8 cellular contexts compared by ENCODE assay signal in genomic region chr1:175208773-175209492, GRCh38. TPM values are rescaled to one million over a fixed set of nuclear protein-coding genes. Genes with fewer than 3 reads are reported as not detected.
DNase-seq lines count a peak whose midpoint lies in the region; ATAC-seq and TF ChIP-seq lines count a peak whose summit lies in the region.

No MANE protein-coding gene starts in this region.

- H3K9me3 ChIP-seq in colonic mucosa: no peaks in the 10 kb centered on the region

- no peaks in the 10 kb centered on the region for H3K27me3 ChIP-seq in colonic mucosa

- no peak for TF ChIP-seq CTCF in colonic mucosa (IDR thresholded peaks at IDR 0.05)

- H3K4me1 ChIP-seq in colonic mucosa: no peaks in the 10 kb centered on the region

- TF ChIP-seq POLR2A in Raji (IDR thresholded peaks at IDR 0.05; ENCODE audit: insufficient read depth, low read depth, low read length): peak; percentile 50; the same call in 1 of the 2 replicates

- intact Hi-C loops in left cardiac atrium (cut with DNase I) (no loop called here), Right ventricle myocardium superior (cut with DNase I) (no loop called here), colonic mucosa (cut with DNase I) (no loop called here)

- no peak overlapping the region for H3K4me3 ChIP-seq in colonic mucosa

- H3K27ac ChIP-seq in colonic mucosa: peak overlapping the region; percentile 57

- no peaks in the 10 kb centered on the region for H3K36me3 ChIP-seq in colonic mucosa

- ATAC-seq in left cardiac atrium: peak; percentile 17 to 63
- ATAC-seq in Right ventricle myocardium superior (ENCODE audit: poor library complexity): no peak
- peak; percentile 76 for ATAC-seq in HG03060 (IDR thresholded peaks at IDR 0.05; ENCODE audit: low read depth, unreplicated experiment)

- H3K9ac ChIP-seq in colonic mucosa (ENCODE audit: low read depth in 2 of 2, low read length in 2 of 2): no peak overlapping the region

- DNase-seq in left cardiac atrium (no peak), Right ventricle myocardium superior (no peak), colonic mucosa (no peak), NCI-H524 treated with DMSO at 0.1 percent for 48 hours (lab: John Stamatoyannopoulos, UW) (no peak), HK-2 (ENCODE audit: unreplicated experiment) (no peak), NCI-H526 (lab: John Stamatoyannopoulos, UW) (no peak)

RNA-seq across cellular contexts. Expression of gene KIAA0040, which starts 16.4 kb away (rescaled TPM):
- total RNA-seq in left cardiac atrium (10 to 100 TPM; 17.3 to 28.5 TPM), Right ventricle myocardium superior (15.4 TPM), colonic mucosa (10 to 100 TPM; 14.0 to 23.7 TPM)
